In the genomic region with DNA sequence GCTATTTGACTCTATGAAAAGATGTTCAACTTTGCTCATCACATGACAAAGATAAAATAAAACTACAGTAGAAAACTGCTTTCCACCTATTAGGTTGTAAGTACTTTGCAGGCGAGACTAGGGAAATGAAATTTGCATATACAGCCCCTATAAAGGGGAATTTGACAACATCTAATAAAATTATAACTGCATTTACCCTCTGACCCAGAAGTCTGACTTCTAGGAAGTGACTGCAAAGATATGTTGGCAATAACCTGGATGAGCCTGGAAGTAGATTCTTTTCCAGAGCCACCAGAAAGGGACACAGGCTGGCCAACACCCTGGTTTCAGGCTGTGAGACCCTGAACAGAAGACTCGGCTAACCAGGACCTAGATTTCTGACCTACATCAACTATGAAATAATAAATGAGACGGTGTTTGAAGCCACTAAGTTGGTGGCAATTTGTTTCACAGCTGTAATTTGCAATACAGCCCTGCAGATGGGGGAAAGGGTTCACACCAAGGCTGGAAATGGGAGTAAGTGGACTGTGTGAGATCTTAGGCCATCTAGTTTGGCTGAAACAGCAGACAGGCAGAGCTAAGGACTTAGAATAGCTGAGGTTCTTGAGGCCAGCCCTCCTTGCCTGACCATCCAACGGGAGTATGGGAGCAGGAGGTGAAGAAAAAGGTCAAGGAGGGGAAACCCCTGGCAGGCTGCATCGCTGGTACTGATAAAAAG, we compare ENCODE assay signal across 11 cellular contexts.
A peak's percentile ranks its signal among the peaks of the same experiment; 100 is the strongest.
DNase-seq lines count a peak whose midpoint lies in the region; ATAC-seq and TF ChIP-seq lines count a peak whose summit lies in the region.
"Had no signal": no experiment of that assay in that cellular context is flagged by ENCODE, and none has a peak within 500 bp of the region (broad histone marks: within the 10 kb centered on the region; RNA-seq: fewer than 3 reads in every experiment).

No MANE protein-coding gene starts in this region.

- H3K27me3 Mint-ChIP-seq in mesothelial cell of epicardium (ENCODE audit: low read depth) = no peaks in the 10 kb centered on the region
- no peaks in the 10 kb centered on the region for H3K27me3 Mint-ChIP-seq in natural killer cell treated with Interleukin-12 subunit alpha and Interleukin-12 subunit beta and Interleukin-15 and Interleukin-18, amount 100 ng/mL, for 72 hours
- no peaks in the 10 kb centered on the region for H3K27me3 Mint-ChIP-seq in progenitor cell of endocrine pancreas
- H3K27me3 Mint-ChIP-seq: activated naive CD8-positive, alpha-beta T cell treated with anti-CD3 and anti-CD28 coated beads, Interleukin-2, amount 50 U/mL, for 24 hours; IgD-negative memory B cell had no signal

- H3K4me2 ChIP-seq in Loucy (ENCODE audit: low read depth, low read length, poor library complexity, severe bottlenecking) = peak overlapping the region; percentile 28

- no peak overlapping the region for H3K9ac ChIP-seq in Loucy (ENCODE audit: low read depth, low read length, poor library complexity, severe bottlenecking)

- H3K4me3 ChIP-seq in Loucy (ENCODE audit: low read length, poor library complexity, severe bottlenecking) = no peak overlapping the region

- H3K4me1 Mint-ChIP-seq in mesothelial cell of epicardium = peaks cover 24% of the 10 kb centered on the region
- H3K4me1 Mint-ChIP-seq in natural killer cell treated with Interleukin-12 subunit alpha and Interleukin-12 subunit beta and Interleukin-15 and Interleukin-18, amount 100 ng/mL, for 72 hours (ENCODE audit: low read depth in 2 of 2) = peaks cover 18 to 27% of the 10 kb centered on the region in 2 donors
- peaks cover 1% of the 10 kb centered on the region for H3K4me1 Mint-ChIP-seq in progenitor cell of endocrine pancreas (ENCODE audit: low read depth)

- H4K20me1 ChIP-seq in Loucy (ENCODE audit: insufficient read depth, low read length, poor library complexity, severe bottlenecking) = no peaks in the 10 kb centered on the region

- DNase-seq in COR-L47 (lab: John Stamatoyannopoulos, UW) (peak; percentile 27), cerebellar cortex (ENCODE audit: low spot score) (peak; percentile 37), mesothelial cell of epicardium (ENCODE audit: low spot score in 2 of 2, unreplicated experiment in 2 of 2) (no peak), cerebellar nuclear complex (lab: John Stamatoyannopoulos, UW) (no peak), progenitor cell of endocrine pancreas (ENCODE audit: low spot score, unreplicated experiment) (no peak)
- no peak for DNase-seq in natural killer cell treated with Interleukin-12 subunit alpha and Interleukin-12 subunit beta and Interleukin-15 and Interleukin-18, amount 100 ng/mL, for 72 hours (ENCODE audit: low spot score)
- DNase-seq in stimulated activated CD4-positive, alpha-beta T cell treated with anti-CD3 and anti-CD28 coated beads, Interleukin-12 subunit alpha, Interleukin-12 subunit beta, amount 100 ng/mL, for 4 hours = no peak
- DNase-seq: activated naive CD8-positive, alpha-beta T cell treated with anti-CD3 and anti-CD28 coated beads, Interleukin-2, amount 50 U/mL, for 24 hours; stimulated activated CD4-positive, alpha-beta T cell treated with anti-CD3 and anti-CD28 coated beads, Interleukin-4, amount 100 ng/mL, for 24 hours had no signal

- H3F3A ChIP-seq in Loucy (ENCODE audit: low read depth) = no peaks in the 10 kb centered on the region

- no peak overlapping the region for H2AFZ ChIP-seq in Loucy (ENCODE audit: low read length)

- H3K79me2 ChIP-seq in Loucy (ENCODE audit: insufficient read depth, low read length) = no peaks in the 10 kb centered on the region

- TF ChIP-seq CTCF in Loucy (conservative IDR thresholded peaks at IDR 0.05; ENCODE audit: low read length) (peak; percentile 50), mesothelial cell of epicardium (IDR thresholded peaks at IDR 0.05; ENCODE audit: unreplicated experiment) (no peak), progenitor cell of endocrine pancreas (IDR thresholded peaks at IDR 0.05; ENCODE audit: unreplicated experiment) (no peak)

- no peaks in the 10 kb centered on the region for H3K36me3 ChIP-seq in Loucy (ENCODE audit: insufficient read depth, low read length)

- peaks cover 18% of the 10 kb centered on the region for H3K4me1 ChIP-seq in Loucy (ENCODE audit: insufficient read depth, low read length, poor library complexity, severe bottlenecking)

- H3K36me3 Mint-ChIP-seq in mesothelial cell of epicardium (peaks cover 2% of the 10 kb centered on the region), progenitor cell of endocrine pancreas (ENCODE audit: insufficient read depth) (no peaks in the 10 kb centered on the region)
- no peaks in the 10 kb centered on the region for H3K36me3 Mint-ChIP-seq in natural killer cell treated with Interleukin-12 subunit alpha and Interleukin-12 subunit beta and Interleukin-15 and Interleukin-18, amount 100 ng/mL, for 72 hours

- H3K4me3 Mint-ChIP-seq in mesothelial cell of epicardium (no peak overlapping the region), progenitor cell of endocrine pancreas (ENCODE audit: low read depth) (no peak overlapping the region)
- no peak overlapping the region for H3K4me3 Mint-ChIP-seq in natural killer cell treated with Interleukin-12 subunit alpha and Interleukin-12 subunit beta and Interleukin-15 and Interleukin-18, amount 100 ng/mL, for 72 hours
- H3K4me3 Mint-ChIP-seq: activated naive CD8-positive, alpha-beta T cell treated with anti-CD3 and anti-CD28 coated beads, Interleukin-2, amount 50 U/mL, for 24 hours; IgD-negative memory B cell had no signal

- H3K9me2 ChIP-seq in Loucy (replicated peaks; ENCODE audit: low read depth, low read length) = no peaks in the 10 kb centered on the region

- H3K9me3 Mint-ChIP-seq in mesothelial cell of epicardium (no peaks in the 10 kb centered on the region), progenitor cell of endocrine pancreas (ENCODE audit: low read depth) (no peaks in the 10 kb centered on the region)
- no peaks in the 10 kb centered on the region for H3K9me3 Mint-ChIP-seq in natural killer cell treated with Interleukin-12 subunit alpha and Interleukin-12 subunit beta and Interleukin-15 and Interleukin-18, amount 100 ng/mL, for 72 hours
- H3K9me3 Mint-ChIP-seq: activated naive CD8-positive, alpha-beta T cell treated with anti-CD3 and anti-CD28 coated beads, Interleukin-2, amount 50 U/mL, for 24 hours; IgD-negative memory B cell had no signal

- peak overlapping the region; percentile 17 for H3K27ac Mint-ChIP-seq in mesothelial cell of epicardium
- H3K27ac Mint-ChIP-seq in natural killer cell treated with Interleukin-12 subunit alpha and Interleukin-12 subunit beta and Interleukin-15 and Interleukin-18, amount 100 ng/mL, for 72 hours = no peak overlapping the region
- no peak overlapping the region for H3K27ac Mint-ChIP-seq in progenitor cell of endocrine pancreas
- H3K27ac Mint-ChIP-seq: activated naive CD8-positive, alpha-beta T cell treated with anti-CD3 and anti-CD28 coated beads, Interleukin-2, amount 50 U/mL, for 24 hours; IgD-negative memory B cell had no signal

- no peak for ATAC-seq in natural killer cell treated with Interleukin-12 subunit alpha and Interleukin-12 subunit beta and Interleukin-15 and Interleukin-18, amount 100 ng/mL, for 72 hours
- ATAC-seq: activated naive CD8-positive, alpha-beta T cell treated with anti-CD3 and anti-CD28 coated beads, Interleukin-2, amount 50 U/mL, for 24 hours had no signal

- H3K9me3 ChIP-seq in Loucy (ENCODE audit: insufficient read depth, low read depth, low read length) = no peaks in the 10 kb centered on the region

- H3K27me3 ChIP-seq in Loucy (ENCODE audit: insufficient read depth, low read length, poor library complexity, severe bottlenecking) = no peaks in the 10 kb centered on the region

Comparison
In these comparisons a context has a peak if more than half of its experiments do, and no peak if none do; other contexts are left out.
1. DNase-seq: peak in COR-L47 (single experiment) and cerebellar cortex (single experiment); none in mesothelial cell of epicardium (0 of 2), natural killer cell treated with Interleukin-12 subunit alpha and Interleukin-12 subunit beta and Interleukin-15 and Interleukin-18, amount 100 ng/mL, for 72 hours (single experiment), cerebellar nuclear complex (0 of 2), stimulated activated CD4-positive, alpha-beta T cell treated with anti-CD3 and anti-CD28 coated beads, Interleukin-12 subunit alpha, Interleukin-12 subunit beta, amount 100 ng/mL, for 4 hours (single experiment) and progenitor cell of endocrine pancreas (single experiment).